Comparison of ENCODE assay signal across 13 cellular contexts in the genomic region with DNA sequence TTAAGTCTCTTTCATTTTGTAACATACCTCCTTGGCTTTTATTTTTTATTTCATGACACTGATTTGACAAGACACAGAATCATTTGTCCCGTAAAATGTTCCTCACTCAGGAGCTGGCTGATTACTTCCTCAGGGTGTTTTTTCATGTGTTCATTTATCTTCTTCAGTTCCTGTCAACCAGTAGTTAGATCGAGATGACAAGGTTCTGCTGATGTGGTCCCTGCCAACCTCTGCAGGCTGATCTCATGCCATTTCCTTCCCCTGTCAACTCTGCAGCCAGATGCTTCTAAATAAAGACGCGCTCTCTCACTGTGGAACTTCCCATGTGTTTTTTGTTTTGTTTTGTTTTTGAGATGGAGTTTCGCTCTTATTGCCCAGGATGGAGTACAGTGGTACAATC. TPM values are rescaled to one million over a fixed set of nuclear protein-coding genes. Genes with fewer than 3 reads are reported as not detected.
A peak's percentile ranks its signal among the peaks of the same experiment; 100 is the strongest.
DNase-seq lines count a peak whose midpoint lies in the region; ATAC-seq and TF ChIP-seq lines count a peak whose summit lies in the region.
"Had no signal": no experiment of that assay in that cellular context is flagged by ENCODE, and none has a peak within 500 bp of the region (broad histone marks: within the 10 kb centered on the region; RNA-seq: fewer than 3 reads in every experiment).

No MANE protein-coding gene starts in this region.

- H2BK12ac ChIP-seq in mesenchymal stem cell (ENCODE audit: low read length in 2 of 2) = no peak overlapping the region

- no peak overlapping the region for H3K14ac ChIP-seq in mesenchymal stem cell (ENCODE audit: low read length in 2 of 2)

- H3K36me3 ChIP-seq in mesenchymal stem cell (ENCODE audit: control insufficient read depth in 1 of 2, insufficient read depth in 2 of 2, low read depth in 1 of 2, low read length in 2 of 2) (no peaks in the 10 kb centered on the region), sigmoid colon (no peaks in the 10 kb centered on the region)

- CTCF ChIA-PET in activated CD4-positive, alpha-beta T cell treated with anti-CD3 and anti-CD28 coated beads for 36 hours (lab: Charles Lee) = interaction anchor here (2.2 kb wide), 1 partner anchor 42 kb away, joined by 9 read pairs; the partner anchor contains the start of gene GLTPD2

- H3K18ac ChIP-seq in mesenchymal stem cell (ENCODE audit: low read depth in 1 of 2, low read length in 2 of 2) = no peak overlapping the region

- no peak overlapping the region for H2BK15ac ChIP-seq in mesenchymal stem cell (ENCODE audit: low read depth, poor library complexity, severe bottlenecking)

- H3K79me1 ChIP-seq in mesenchymal stem cell (replicated peaks; ENCODE audit: low read length, poor library complexity, severe bottlenecking) = no peaks in the 10 kb centered on the region

- peak; percentile 93 for ATAC-seq in activated CD4-positive, alpha-beta T cell treated with anti-CD3 and anti-CD28 coated beads for 36 hours
- ATAC-seq: A549 had no signal

- peaks cover 51 to 76% of the 10 kb centered on the region in 2 experiments for H3K27me3 ChIP-seq in mesenchymal stem cell (ENCODE audit: control insufficient read depth in 1 of 2, insufficient read depth in 1 of 2, low read length in 2 of 2)
- peaks cover 7 to 70% (median 27%) of the 10 kb centered on the region in 3 donors for H3K27me3 ChIP-seq in sigmoid colon

- no peak overlapping the region for H3K27ac ChIP-seq in mesenchymal stem cell (ENCODE audit: low read length, poor library complexity, severe bottlenecking)
- peak overlapping the region in 1 of 4 donors; percentile 34 for H3K27ac ChIP-seq in sigmoid colon
- H3K27ac ChIP-seq: A549 had no signal

- 78% methylated on average over 5 of the region's 5 CpGs for WGBS in mesenchymal stem cell
- 28 to 64% methylated on average over 5 of the region's 5 CpGs for WGBS in sigmoid colon, 2 donors

- POLR2A ChIA-PET in activated CD4-positive, alpha-beta T cell treated with anti-CD3 and anti-CD28 coated beads for 36 hours (lab: Charles Lee) = interaction anchor here (0.6 kb wide), 2 partner anchors 8 to 155 kb away, joined by 3 to 7 read pairs; no protein-coding TSS in a partner anchor

- H4K8ac ChIP-seq in mesenchymal stem cell (ENCODE audit: low read length) = no peak overlapping the region

- H3K27me3 Mint-ChIP-seq in activated CD4-positive, alpha-beta T cell treated with anti-CD3 and anti-CD28 coated beads for 36 hours = peaks cover 14% of the 10 kb centered on the region
- peaks cover 29% of the 10 kb centered on the region for H3K27me3 Mint-ChIP-seq in dendritic cell treated with granulocyte-macrophage colony-stimulating factor and Interleukin-4, amounts not matched to agents 40 ng/mL and 50 ng/mL, for 4 days

- peak overlapping the region; percentile 51 for H3K27ac Mint-ChIP-seq in activated CD4-positive, alpha-beta T cell treated with anti-CD3 and anti-CD28 coated beads for 36 hours
- peak overlapping the region; percentile 91 for H3K27ac Mint-ChIP-seq in dendritic cell treated with granulocyte-macrophage colony-stimulating factor and Interleukin-4, amounts not matched to agents 40 ng/mL and 50 ng/mL, for 4 days

- TF ChIP-seq POLR2A in sigmoid colon (IDR thresholded peaks at IDR 0.05) = no peak

- no peak for TF ChIP-seq CTCF in sigmoid colon (IDR thresholded peaks at IDR 0.05)

- no peak overlapping the region for H2AFZ ChIP-seq in mesenchymal stem cell (ENCODE audit: low read depth, low read length)

- no peak overlapping the region for H3K9ac ChIP-seq in mesenchymal stem cell (ENCODE audit: low read length)

- no peak overlapping the region for H3K4ac ChIP-seq in mesenchymal stem cell (ENCODE audit: low read depth in 1 of 2, low read length in 2 of 2)

- H4K91ac ChIP-seq in mesenchymal stem cell (ENCODE audit: low read length) = no peak overlapping the region

- H3K9me3 Mint-ChIP-seq in activated CD4-positive, alpha-beta T cell treated with anti-CD3 and anti-CD28 coated beads for 36 hours (ENCODE audit: low read depth) = no peaks in the 10 kb centered on the region
- no peaks in the 10 kb centered on the region for H3K9me3 Mint-ChIP-seq in dendritic cell treated with granulocyte-macrophage colony-stimulating factor and Interleukin-4, amounts not matched to agents 40 ng/mL and 50 ng/mL, for 4 days

- H3K4me3 ChIP-seq in mesenchymal stem cell (ENCODE audit: insufficient read depth in 1 of 2, low read depth in 1 of 2, low read length in 2 of 2) (no peak overlapping the region), sigmoid colon (no peak overlapping the region)
- H3K4me3 ChIP-seq: A549 had no signal

- no peak overlapping the region for H3K4me2 ChIP-seq in mesenchymal stem cell (ENCODE audit: low read length, poor library complexity, severe bottlenecking)
- H3K4me2 ChIP-seq: A549 had no signal

- H3K4me3 Mint-ChIP-seq in activated CD4-positive, alpha-beta T cell treated with anti-CD3 and anti-CD28 coated beads for 36 hours = peak overlapping the region; percentile 19
- H3K4me3 Mint-ChIP-seq in dendritic cell treated with granulocyte-macrophage colony-stimulating factor and Interleukin-4, amounts not matched to agents 40 ng/mL and 50 ng/mL, for 4 days = peak overlapping the region; percentile 49

- intact Hi-C loops in activated CD4-positive, alpha-beta T cell treated with anti-CD3 and anti-CD28 coated beads for 36 hours (cut with DNase I, micrococcal nuclease) = no loop called here
- intact Hi-C loops in dendritic cell treated with granulocyte-macrophage colony-stimulating factor and Interleukin-4, amounts not matched to agents 40 ng/mL and 50 ng/mL, for 4 days (cut with micrococcal nuclease) = no loop called here
- intact Hi-C loops in sigmoid colon (cut with DNase I) = no loop called here

- no peaks in the 10 kb centered on the region for H3K36me3 Mint-ChIP-seq in activated CD4-positive, alpha-beta T cell treated with anti-CD3 and anti-CD28 coated beads for 36 hours (ENCODE audit: low read depth)
- peaks cover 5% of the 10 kb centered on the region for H3K36me3 Mint-ChIP-seq in dendritic cell treated with granulocyte-macrophage colony-stimulating factor and Interleukin-4, amounts not matched to agents 40 ng/mL and 50 ng/mL, for 4 days (ENCODE audit: low read depth)

- no peak overlapping the region for H2AK5ac ChIP-seq in mesenchymal stem cell (ENCODE audit: low read length, severe bottlenecking)

- no peak for TF ChIP-seq EP300 in sigmoid colon (IDR thresholded peaks at IDR 0.05)

- no peak overlapping the region for H2BK120ac ChIP-seq in mesenchymal stem cell (ENCODE audit: low read depth, low read length)

- H3K4me1 ChIP-seq in mesenchymal stem cell (ENCODE audit: control insufficient read depth, insufficient read depth, low read depth, low read length) (peaks cover 7% of the 10 kb centered on the region), sigmoid colon (peaks cover 0 to 9% (median 0%) of the 10 kb centered on the region in 4 donors)
- H3K4me1 ChIP-seq: A549 had no signal

- no peak overlapping the region for H2BK5ac ChIP-seq in mesenchymal stem cell (ENCODE audit: low read depth, low read length, poor library complexity, severe bottlenecking)

- no peak overlapping the region for H3K23ac ChIP-seq in mesenchymal stem cell (ENCODE audit: low read length in 2 of 2)

- H3K9me3 ChIP-seq in mesenchymal stem cell (ENCODE audit: control insufficient read depth, low read length) (no peaks in the 10 kb centered on the region), sigmoid colon (no peaks in the 10 kb centered on the region)
- H3K9me3 ChIP-seq: A549 had no signal

- DNase-seq in activated CD4-positive, alpha-beta T cell treated with anti-CD3 and anti-CD28 coated beads for 36 hours = peak; percentile 52
- no peak for DNase-seq in activated CD4-positive, alpha-beta T cell treated with anti-CD3 and anti-CD28 coated beads, Interleukin-2, amount 50 U/mL, for 4 hours
- peak; percentile 32 for DNase-seq in OCI-M1 (lab: John Stamatoyannopoulos, UW)
- peak; percentile 75 for DNase-seq in pons (ENCODE audit: low spot score)
- no peak for DNase-seq in mesenchymal stem cell
- DNase-seq in cerebellar nuclear complex (lab: John Stamatoyannopoulos, UW) = no peak
- DNase-seq in sigmoid colon = no peak

- peaks cover 22% of the 10 kb centered on the region for H3K4me1 Mint-ChIP-seq in activated CD4-positive, alpha-beta T cell treated with anti-CD3 and anti-CD28 coated beads for 36 hours
- peaks cover 65% of the 10 kb centered on the region for H3K4me1 Mint-ChIP-seq in dendritic cell treated with granulocyte-macrophage colony-stimulating factor and Interleukin-4, amounts not matched to agents 40 ng/mL and 50 ng/mL, for 4 days (ENCODE audit: low read depth)

RNA-seq across cellular contexts. Expression of gene CXCL16, which starts 8.1 kb away (rescaled TPM):
- total RNA-seq in activated CD4-positive, alpha-beta T cell treated with anti-CD3 and anti-CD28 coated beads for 36 hours = 1 to 10 TPM; 1.7 to 2.5 TPM
- 1.4 TPM for polyA plus RNA-seq in mesenchymal stem cell (2013, experiment 1 of 2)
- 1.4 TPM for polyA plus RNA-seq in mesenchymal stem cell (2013, experiment 2 of 2)
- 1 to 10 TPM; 4.6 to 6.8 (median 5.3) TPM for total RNA-seq in sigmoid colon
- 10 to 100 TPM; 21.6 to 32.8 (median 29.0) TPM for polyA plus RNA-seq in sigmoid colon

RNA-seq across cellular contexts. Expression of gene ZMYND15, which starts 8.2 kb away (rescaled TPM):
- total RNA-seq in activated CD4-positive, alpha-beta T cell treated with anti-CD3 and anti-CD28 coated beads for 36 hours = under 1 TPM; 0.09 to 0.11 TPM
- polyA plus RNA-seq in mesenchymal stem cell (2013, experiment 1 of 2) = 0.04 TPM
- 0.07 TPM for polyA plus RNA-seq in mesenchymal stem cell (2013, experiment 2 of 2)
- under 1 TPM in 3 of 4 donors, not detected in 1; 0.36 to 0.55 (median 0.49) TPM for total RNA-seq in sigmoid colon
- polyA plus RNA-seq in sigmoid colon = 1 to 10 TPM in 2 of 3 donors, not detected in 1; 1.1 to 1.2 TPM

RNA-seq across cellular contexts. Expression of gene MED11, which starts 16.6 kb away (rescaled TPM):
- 10 to 100 TPM; 16.7 to 22.9 TPM for total RNA-seq in activated CD4-positive, alpha-beta T cell treated with anti-CD3 and anti-CD28 coated beads for 36 hours
- polyA plus RNA-seq in mesenchymal stem cell (2013, experiment 1 of 2) = 21.2 TPM
- 19.9 TPM for polyA plus RNA-seq in mesenchymal stem cell (2013, experiment 2 of 2)
- 10 to 100 TPM; 31.1 to 43.6 (median 38.3) TPM for total RNA-seq in sigmoid colon
- 10 to 100 TPM; 35.8 to 61.9 (median 47.4) TPM for polyA plus RNA-seq in sigmoid colon

RNA-seq across cellular contexts. Expression of gene TM4SF5, which starts 23.8 kb away (rescaled TPM):
- not detected for total RNA-seq in activated CD4-positive, alpha-beta T cell treated with anti-CD3 and anti-CD28 coated beads for 36 hours
- not detected for polyA plus RNA-seq in mesenchymal stem cell (2013, experiment 1 of 2)
- polyA plus RNA-seq in mesenchymal stem cell (2013, experiment 2 of 2) = not detected
- not detected for total RNA-seq in sigmoid colon
- polyA plus RNA-seq in sigmoid colon = 10 to 100 TPM in 2 of 3 donors, 1 to 10 TPM in 1; 7.8 to 19.2 (median 11.1) TPM
- total RNA-seq: chondrocyte, MCF 10A, myocyte, urinary bladder had no signal

RNA-seq across cellular contexts. Expression of gene ARRB2, which starts 37.4 kb away (rescaled TPM):
- 100 to 1,000 TPM; 168 to 175 TPM for total RNA-seq in activated CD4-positive, alpha-beta T cell treated with anti-CD3 and anti-CD28 coated beads for 36 hours
- 7.4 TPM for polyA plus RNA-seq in mesenchymal stem cell (2013, experiment 1 of 2)
- 7.0 TPM for polyA plus RNA-seq in mesenchymal stem cell (2013, experiment 2 of 2)
- 10 to 100 TPM; 22.1 to 35.7 (median 28.2) TPM for total RNA-seq in sigmoid colon
- polyA plus RNA-seq in sigmoid colon = 10 to 100 TPM; 38.4 to 51.7 (median 39.3) TPM

Comparison
In these comparisons a context has a peak if more than half of its experiments do, and no peak if none do; other contexts are left out.
1. DNase-seq: peak in activated CD4-positive, alpha-beta T cell treated with anti-CD3 and anti-CD28 coated beads for 36 hours (single experiment), OCI-M1 (single experiment) and pons (single experiment); none in activated CD4-positive, alpha-beta T cell treated with anti-CD3 and anti-CD28 coated beads, Interleukin-2, amount 50 U/mL, for 4 hours (0 of 2), mesenchymal stem cell (single experiment), cerebellar nuclear complex (0 of 2) and sigmoid colon (single experiment).